26 cellular contexts compared by ENCODE assay signal in the genomic region with DNA sequence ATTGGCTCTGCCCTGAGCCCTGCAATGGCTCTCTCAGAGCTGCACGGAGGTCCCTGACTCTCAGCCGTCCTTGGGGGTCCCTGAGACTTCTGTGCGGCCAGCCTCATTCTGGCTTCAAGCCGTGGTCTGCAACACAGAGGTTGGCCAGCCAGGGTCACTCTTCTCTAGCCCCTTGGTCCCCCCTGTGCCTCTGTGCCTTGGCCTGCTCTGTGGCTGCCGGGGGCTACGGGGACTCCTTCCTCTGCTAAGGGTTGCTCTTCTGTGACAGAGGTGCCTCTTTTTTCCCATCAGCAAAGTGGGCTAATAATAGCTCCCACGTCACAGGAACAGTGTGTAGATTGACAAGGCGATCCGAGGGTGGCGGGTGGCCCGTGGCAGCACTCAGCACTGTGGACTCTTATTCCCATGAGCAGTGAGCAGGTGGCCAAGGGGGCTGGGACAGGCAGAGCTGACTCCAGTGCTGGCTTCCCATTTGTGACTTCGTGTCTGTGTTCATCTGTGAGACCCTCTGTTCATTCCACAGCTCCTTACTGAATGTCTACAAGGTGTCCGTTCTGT. TPM values are rescaled to one million over a fixed set of nuclear protein-coding genes. Genes with fewer than 3 reads are reported as not detected.
"Had no signal": no experiment of that assay in that cellular context is flagged by ENCODE, and none has a peak within 500 bp of the region (broad histone marks: within the 10 kb centered on the region; RNA-seq: fewer than 3 reads in every experiment).

No MANE protein-coding gene starts in this region.

- ATAC-seq: esophagus mucosa; mucosa of descending colon; stimulated activated memory B cell treated with anti-CD40 and anti-IgM and Interleukin-4, amounts not matched to agents 10 μg/mL and 1 μg/mL and 100 μg/mL, for 72 hours; stimulated activated naive CD8-positive, alpha-beta T cell treated with anti-CD3 and anti-CD28 coated beads, Interleukin-15, Interleukin-2, amounts not matched to agents 100 U/mL and 50 U/mL, for 24 hours had no signal

- H3K4me1 ChIP-seq: colonic mucosa, sigmoid colon, spleen, testis, tibial artery had no signal

- DNase-seq: colonic mucosa; effector CD8-positive, alpha-beta T cell; endodermal cell; foreskin fibroblast; head of caudate nucleus; hippocampal formation; kidney glomerular epithelial cell; mesenchymal stem cell; mucosa of descending colon; naive B cell; nucleus accumbens; sigmoid colon; spleen; stimulated activated CD4-positive, alpha-beta T cell treated with anti-CD3 and anti-CD28 coated beads, Interleukin-4, amount 100 ng/mL, for 4 hours; stimulated activated naive CD8-positive, alpha-beta T cell treated with anti-CD3 and anti-CD28 coated beads, Interleukin-15, Interleukin-2, amounts not matched to agents 100 U/mL and 50 U/mL, for 24 hours; substantia nigra; testis; tibial artery had no signal

- H3K36me3 ChIP-seq: colonic mucosa, gastrocnemius medialis, ovary, sigmoid colon, spleen, tibial artery had no signal

- H3K27ac ChIP-seq: colonic mucosa, epithelial cell of prostate, ovary, sigmoid colon, skin epidermis, spleen, testis, tibial artery had no signal

- H3K27me3 ChIP-seq: colonic mucosa, gastrocnemius medialis, ovary, sigmoid colon, testis, tibial artery had no signal

- H3K4me3 ChIP-seq: colonic mucosa, gastrocnemius medialis, mucosa of descending colon, ovary, sigmoid colon, skin epidermis, spleen, testis, tibial artery had no signal

- H3K9me3 ChIP-seq: colonic mucosa, gastrocnemius medialis, mucosa of descending colon, ovary, sigmoid colon, spleen, testis, tibial artery had no signal

RNA-seq across cellular contexts. Expression of a gene that starts 19.4 kb away (rescaled TPM):
- total RNA-seq: endodermal cell; mesothelial cell of epicardium; natural killer cell treated with Interleukin-12 subunit alpha and Interleukin-12 subunit beta and Interleukin-15 and Interleukin-18, amount 100 ng/mL, for 72 hours had no signal
